Comparison of ENCODE assay signal across 16 cellular contexts in genomic region chr16:2233046-2233775, GRCh38. TPM values are rescaled to one million over a fixed set of nuclear protein-coding genes. Genes with fewer than 3 reads are reported as not detected.
DNase-seq lines count a peak whose midpoint lies in the region; ATAC-seq, FAIRE-seq and TF ChIP-seq lines count a peak whose summit lies in the region.
"Had no signal": no experiment of that assay in that cellular context is flagged by ENCODE, and none has a peak within 500 bp of the region (broad histone marks: within the 10 kb centered on the region; RNA-seq: fewer than 3 reads in every experiment).

No MANE protein-coding gene starts in this region.

- H3K79me2 ChIP-seq in GM12878 (ENCODE audit: control insufficient read depth, insufficient read depth, low read length) = no peaks in the 10 kb centered on the region

- no peaks in the 10 kb centered on the region for H3K27me3 Mint-ChIP-seq in activated T-cell treated with anti-CD3 and anti-CD28 coated beads, Interleukin-2, amount 50 U/mL, for 72 hours (ENCODE audit: low read depth)

- intact Hi-C loops in GM12878 (cut with micrococcal nuclease; ENCODE audit: unreplicated experiment) (no loop called here), posterior vena cava (cut with DNase I) (no loop called here)

- no peak for TF ChIP-seq RAD21 in GM12878 (IDR thresholded peaks at IDR 0.05; ENCODE audit: insufficient read depth, low read depth, low read length)

- TF ChIP-seq EP300 in GM12878 (IDR thresholded peaks at IDR 0.05; ENCODE audit: borderline replicate concordance in 1 of 2, control insufficient read depth in 1 of 2, low read depth in 2 of 2, low read length in 2 of 2) = no peak

- CTCF ChIA-PET in GM12878 (lab: Yijun Ruan, JAX) = no interaction called here

- no peaks in the 10 kb centered on the region for H4K20me1 ChIP-seq in GM12878 (ENCODE audit: control insufficient read depth, insufficient read depth)

- no peak for TF ChIP-seq CTCF in GM12878 (IDR thresholded peaks at IDR 0.05 in 2 of 3, conservative IDR thresholded peaks at IDR 0.05 in 1 of 3; ENCODE audit: control insufficient read depth in 2 of 3, extremely low read depth in 1 of 3, insufficient read depth in 1 of 3, low read depth in 3 of 3, low read length in 3 of 3)

- SMC1A ChIA-PET in GM12878 (lab: Charles Lee; ENCODE audit: uncharacterized antibody, unreplicated experiment) = no interaction called here

- no peak overlapping the region for H2AFZ ChIP-seq in GM12878 (ENCODE audit: control insufficient read depth, low read depth, low read length)
- H2AFZ ChIP-seq: GM23248 had no signal

- H3K27ac Mint-ChIP-seq in activated T-cell treated with anti-CD3 and anti-CD28 coated beads, Interleukin-2, amount 50 U/mL, for 72 hours = peak overlapping the region; percentile 22
- H3K27ac Mint-ChIP-seq: CD4-positive, alpha-beta T cell; IgD-negative memory B cell had no signal

- FAIRE-seq in GM12878 (lab: Jason Lieb, UNC) = no peak
- FAIRE-seq: D721Med, H54 had no signal

- peaks cover 2 to 4% of the 10 kb centered on the region in 2 donors for H3K36me3 Mint-ChIP-seq in activated T-cell treated with anti-CD3 and anti-CD28 coated beads, Interleukin-2, amount 50 U/mL, for 72 hours (ENCODE audit: insufficient read depth in 2 of 2)

- 97% methylated on average over 28 of the region's 28 CpGs for WGBS in GM12878 (ENCODE audit: insufficient coverage, insufficient replicate concordance, low lambda C conversion rate, missing lambda C conversion rate)

- no peak overlapping the region for H3K27ac ChIP-seq in GM12878 (ENCODE audit: control insufficient read depth, insufficient read depth)
- H3K27ac ChIP-seq: GM23248 had no signal

- H3K4me2 ChIP-seq in GM12878 (ENCODE audit: control insufficient read depth, insufficient read depth) = no peak overlapping the region

- DNase-seq in activated T-cell treated with anti-CD3 and anti-CD28 coated beads, Interleukin-2, amount 50 U/mL, for 72 hours = no peak
- no peak for DNase-seq in activated T-cell treated with anti-CD3 and anti-CD28 coated beads, Interleukin-2, amount 50 U/mL, for 48 hours
- DNase-seq in GM12878 (ENCODE audit: low read depth, low spot score) = no peak
- DNase-seq in posterior vena cava (ENCODE audit: low spot score) = peak; percentile 79
- DNase-seq in hippocampal formation (lab: John Stamatoyannopoulos, UW) = no peak
- no peak for DNase-seq in SW 1271 (lab: John Stamatoyannopoulos, UW)
- no peak for DNase-seq in stimulated activated naive CD4-positive, alpha-beta T cell treated with Interleukin-2 at 50 U/mL for 16 hours (lab: John Stamatoyannopoulos, UW)
- DNase-seq: ACHN; CD4-positive, alpha-beta T cell; DND-41; GF-D8; GM23248 had no signal

- no peaks in the 10 kb centered on the region for H3K4me1 Mint-ChIP-seq in activated T-cell treated with anti-CD3 and anti-CD28 coated beads, Interleukin-2, amount 50 U/mL, for 72 hours (ENCODE audit: low read depth)
- H3K4me1 Mint-ChIP-seq: IgD-negative memory B cell had no signal

- no peaks in the 10 kb centered on the region for H3K9me3 ChIP-seq in GM12878 (replicated peaks; ENCODE audit: control insufficient read depth, insufficient read depth, low read length)

- RAD21 ChIA-PET in GM12878 (lab: Charles Lee; ENCODE audit: unreplicated experiment) = no interaction called here

- peaks cover 4 to 46% of the 10 kb centered on the region in 2 experiments; a peak in 3 of 4 replicates for H3K36me3 ChIP-seq in GM12878 (ENCODE audit: control insufficient read depth in 2 of 2, insufficient read depth in 2 of 2, low read length in 1 of 2)

- no TSS peak for BruUV-seq in GM12878 (replicated peaks; lab: Mats Ljungman, UMichigan)

- no peak overlapping the region for H3K4me3 ChIP-seq in GM12878
- H3K4me3 ChIP-seq: GM23248 had no signal

- POLR2A ChIA-PET in GM12878 (lab: Charles Lee) = no interaction called here

- in situ Hi-C loops in GM12878 (cut with MboI) = no loop called here

- TF ChIP-seq POLR2A in GM19193 (IDR thresholded peaks at IDR 0.05; ENCODE audit: extremely low read depth, insufficient read depth, insufficient read length) (peak; percentile 15), GM12878 (IDR thresholded peaks at IDR 0.05; ENCODE audit: low read depth, low read length) (peak; percentile 26; the same call in 1 of the 2 replicates)

- ATAC-seq in activated T-cell treated with anti-CD3 and anti-CD28 coated beads, Interleukin-2, amount 50 U/mL, for 72 hours (replicated peaks in 1 of 2) = no peak
- no peak; the same call in 2 of the 3 replicates for ATAC-seq in GM12878

- no peak overlapping the region for H3K4me3 Mint-ChIP-seq in activated T-cell treated with anti-CD3 and anti-CD28 coated beads, Interleukin-2, amount 50 U/mL, for 72 hours
- H3K4me3 Mint-ChIP-seq: CD4-positive, alpha-beta T cell; IgD-negative memory B cell had no signal

- no peaks in the 10 kb centered on the region for H3K4me1 ChIP-seq in GM12878 (ENCODE audit: control insufficient read depth, insufficient read depth, low read length)

- no peaks in the 10 kb centered on the region for H3K9me3 Mint-ChIP-seq in activated T-cell treated with anti-CD3 and anti-CD28 coated beads, Interleukin-2, amount 50 U/mL, for 72 hours
- H3K9me3 Mint-ChIP-seq: CD4-positive, alpha-beta T cell; IgD-negative memory B cell had no signal

- no peaks in the 10 kb centered on the region for H3K27me3 ChIP-seq in GM12878 (replicated peaks in 1 of 2; ENCODE audit: control insufficient read depth in 2 of 2, insufficient read depth in 2 of 2, low read length in 1 of 2)

- no peak overlapping the region for H3K9ac ChIP-seq in GM12878 (ENCODE audit: control insufficient read depth, insufficient read depth, low read length)
- H3K9ac ChIP-seq: GM23248 had no signal

RNA-seq across cellular contexts. Expression of gene DNASE1L2, which starts 3.0 kb away (rescaled TPM):
- 1 to 10 TPM; 1.1 TPM for total RNA-seq in activated T-cell treated with anti-CD3 and anti-CD28 coated beads, Interleukin-2, amount 50 U/mL, for 72 hours
- 3.8 and 7.3 TPM in 2 replicates for total RNA-seq in GM12878 (2013; cell fraction: nucleolus; rRNA removed)
- total RNA-seq in GM12878 (2014; rRNA removed) (0.71 and 1.2 TPM in 2 replicates), GM12878 (2014; rRNA removed; fragmentation: Illumina TruSeq; extraction: Trizol) (0.22 and 0.23 TPM in 2 replicates), GM12878 (2021) (0.93 and 1.5 TPM in 2 replicates), posterior vena cava (under 1 TPM in 1 of 2 donors, not detected in 1; 0.19 TPM)
- not detected for polyA plus RNA-seq in GM12878 (2011; ENCODE audit: low read depth)
- polyA plus RNA-seq in GM12878 (2011; rRNA removed) (0.36 and 0.76 TPM in 2 replicates), GM12878 (2014; fragmentation: Illumina TruSeq; extraction: Trizol) (0.06 TPM in 1 of 2 replicates, not detected in the other), GM12878 (2014; fragmentation: Nextera tagmentation; extraction: Ambion mirVana) (under 1 TPM; 0.10 to 0.13 TPM), GM12878 (2014; rRNA removed) (0.79 and 1.7 TPM in 2 replicates), GM12878 (2016; fragmentation: Nextera tagmentation; extraction: Ambion mirVana) (under 1 TPM; 0.20 to 0.36 TPM)
- polyA plus RNA-seq in GM12878 (2011; cell fraction: cytosol; rRNA removed) = 0.88 and 2.8 TPM in 2 replicates
- polyA plus RNA-seq in GM12878 (2011; cell fraction: nucleus; rRNA removed) = 23.0 and 27.6 TPM in 2 replicates
- polyA plus RNA-seq in GM12878 (2012) = 0.26 and 0.46 TPM in 2 replicates
- polyA minus RNA-seq in GM12878 (2011; rRNA and poly(A)+ RNA removed) = 0.46 and 0.51 TPM in 2 replicates
- polyA minus RNA-seq in GM12878 (2011; cell fraction: cytosol; rRNA and poly(A)+ RNA removed) = 0.42 TPM in 1 of 2 replicates, not detected in the other
- 2.1 and 4.7 TPM in 2 replicates for polyA minus RNA-seq in GM12878 (2011; cell fraction: nucleus; rRNA and poly(A)+ RNA removed)
- total RNA-seq: GM23248 had no signal
- polyA plus RNA-seq: IgD-negative memory B cell had no signal

RNA-seq across cellular contexts. Expression of gene E4F1, which starts 9.8 kb away (rescaled TPM):
- 10 to 100 TPM; 22.1 to 24.3 TPM for total RNA-seq in activated T-cell treated with anti-CD3 and anti-CD28 coated beads, Interleukin-2, amount 50 U/mL, for 72 hours
- 52.9 and 53.6 TPM in 2 replicates for total RNA-seq in GM12878 (2013; cell fraction: nucleolus; rRNA removed)
- total RNA-seq in GM12878 (2014; rRNA removed) (26.0 and 36.5 TPM in 2 replicates), GM12878 (2014; rRNA removed; fragmentation: Illumina TruSeq; extraction: Trizol) (6.0 and 6.9 TPM in 2 replicates), GM12878 (2021) (27.8 and 33.2 TPM in 2 replicates), posterior vena cava (10 to 100 TPM; 15.5 to 19.3 TPM)
- polyA plus RNA-seq in GM12878 (2011; ENCODE audit: low read depth) = 3.8 TPM
- polyA plus RNA-seq in GM12878 (2011; rRNA removed) (3.1 and 10.8 TPM in 2 replicates), GM12878 (2014; fragmentation: Illumina TruSeq; extraction: Trizol) (0.32 and 2.3 TPM in 2 replicates), GM12878 (2014; fragmentation: Nextera tagmentation; extraction: Ambion mirVana) (1 to 10 TPM in 1 of 2 experiments, under 1 TPM in 1; 0.23 to 2.1 TPM), GM12878 (2014; rRNA removed) (26.7 and 34.0 TPM in 2 replicates), GM12878 (2016; fragmentation: Nextera tagmentation; extraction: Ambion mirVana) (10 to 100 TPM; 18.2 to 25.6 TPM)
- 11.5 and 28.4 TPM in 2 replicates for polyA plus RNA-seq in GM12878 (2011; cell fraction: cytosol; rRNA removed)
- polyA plus RNA-seq in GM12878 (2011; cell fraction: nucleus; rRNA removed) = 140 and 186 TPM in 2 replicates
- polyA plus RNA-seq in GM12878 (2012) = 14.9 and 18.6 TPM in 2 replicates
- 6.8 and 16.1 TPM in 2 replicates for polyA minus RNA-seq in GM12878 (2011; rRNA and poly(A)+ RNA removed)
- 7.1 and 8.9 TPM in 2 replicates for polyA minus RNA-seq in GM12878 (2011; cell fraction: cytosol; rRNA and poly(A)+ RNA removed)
- polyA minus RNA-seq in GM12878 (2011; cell fraction: nucleus; rRNA and poly(A)+ RNA removed) = 28.9 and 32.5 TPM in 2 replicates

RNA-seq across cellular contexts. Expression of gene ECI1, which starts 18.2 kb away (rescaled TPM):
- total RNA-seq in activated T-cell treated with anti-CD3 and anti-CD28 coated beads, Interleukin-2, amount 50 U/mL, for 72 hours = 100 to 1,000 TPM; 101 to 102 TPM
- 37.8 and 39.2 TPM in 2 replicates for total RNA-seq in GM12878 (2013; cell fraction: nucleolus; rRNA removed)
- total RNA-seq in GM12878 (2014; rRNA removed) (40.3 and 55.7 TPM in 2 replicates), GM12878 (2014; rRNA removed; fragmentation: Illumina TruSeq; extraction: Trizol) (12.7 and 13.5 TPM in 2 replicates), GM12878 (2021) (61.0 and 62.1 TPM in 2 replicates), posterior vena cava (10 to 100 TPM; 30.2 to 31.9 TPM)
- polyA plus RNA-seq in GM12878 (2011; ENCODE audit: low read depth) = 7.1 TPM
- polyA plus RNA-seq in GM12878 (2011; rRNA removed) (18.1 and 35.8 TPM in 2 replicates), GM12878 (2014; fragmentation: Illumina TruSeq; extraction: Trizol) (1.7 and 7.2 TPM in 2 replicates), GM12878 (2014; fragmentation: Nextera tagmentation; extraction: Ambion mirVana) (10 to 100 TPM in 1 of 2 experiments, 1 to 10 TPM in 1; 2.2 to 13.8 TPM), GM12878 (2014; rRNA removed) (65.2 and 71.9 TPM in 2 replicates), GM12878 (2016; fragmentation: Nextera tagmentation; extraction: Ambion mirVana) (10 to 100 TPM; 12.7 to 82.1 TPM)
- polyA plus RNA-seq in GM12878 (2011; cell fraction: cytosol; rRNA removed) = 51.3 and 89.5 TPM in 2 replicates
- polyA plus RNA-seq in GM12878 (2011; cell fraction: nucleus; rRNA removed) = 55.2 and 55.6 TPM in 2 replicates
- 32.4 and 36.2 TPM in 2 replicates for polyA plus RNA-seq in GM12878 (2012)
- 6.6 and 22.3 TPM in 2 replicates for polyA minus RNA-seq in GM12878 (2011; rRNA and poly(A)+ RNA removed)
- 14.2 and 17.0 TPM in 2 replicates for polyA minus RNA-seq in GM12878 (2011; cell fraction: cytosol; rRNA and poly(A)+ RNA removed)
- 11.7 and 20.1 TPM in 2 replicates for polyA minus RNA-seq in GM12878 (2011; cell fraction: nucleus; rRNA and poly(A)+ RNA removed)

RNA-seq across cellular contexts. Expression of gene PGP, which starts 18.6 kb away (rescaled TPM):
- 10 to 100 TPM; 12.1 to 12.6 TPM for total RNA-seq in activated T-cell treated with anti-CD3 and anti-CD28 coated beads, Interleukin-2, amount 50 U/mL, for 72 hours
- total RNA-seq in GM12878 (2013; cell fraction: nucleolus; rRNA removed) = 13.3 and 13.5 TPM in 2 replicates
- total RNA-seq in GM12878 (2014; rRNA removed) = 22.4 and 25.4 TPM in 2 replicates
- 9.4 and 10.8 TPM in 2 replicates for total RNA-seq in GM12878 (2014; rRNA removed; fragmentation: Illumina TruSeq; extraction: Trizol)
- total RNA-seq in GM12878 (2021) = 25.7 and 26.1 TPM in 2 replicates
- polyA plus RNA-seq in GM12878 (2011; ENCODE audit: low read depth) = 2.5 TPM
- polyA plus RNA-seq in GM12878 (2011; rRNA removed) = 4.1 and 6.4 TPM in 2 replicates
- 7.4 and 14.2 TPM in 2 replicates for polyA plus RNA-seq in GM12878 (2011; cell fraction: cytosol; rRNA removed)
- polyA plus RNA-seq in GM12878 (2011; cell fraction: nucleus; rRNA removed) = 26.4 and 33.0 TPM in 2 replicates
- 7.3 and 9.3 TPM in 2 replicates for polyA plus RNA-seq in GM12878 (2012)
- polyA plus RNA-seq in GM12878 (2014; fragmentation: Illumina TruSeq; extraction: Trizol) = 2.2 and 5.6 TPM in 2 replicates
- 1 to 10 TPM in 1 of 2 experiments, under 1 TPM in 1; 0.42 to 5.0 TPM for polyA plus RNA-seq in GM12878 (2014; fragmentation: Nextera tagmentation; extraction: Ambion mirVana)
- polyA plus RNA-seq in GM12878 (2014; rRNA removed) = 28.0 and 34.9 TPM in 2 replicates
- 10 to 100 TPM; 13.4 to 25.4 TPM for polyA plus RNA-seq in GM12878 (2016; fragmentation: Nextera tagmentation; extraction: Ambion mirVana)
- 3.1 and 5.9 TPM in 2 replicates for polyA minus RNA-seq in GM12878 (2011; rRNA and poly(A)+ RNA removed)
- polyA minus RNA-seq in GM12878 (2011; cell fraction: cytosol; rRNA and poly(A)+ RNA removed) = 4.1 and 5.5 TPM in 2 replicates
- 9.1 and 16.8 TPM in 2 replicates for polyA minus RNA-seq in GM12878 (2011; cell fraction: nucleus; rRNA and poly(A)+ RNA removed)
- total RNA-seq in posterior vena cava = 1 to 10 TPM; 7.2 to 8.4 TPM

RNA-seq across cellular contexts. Expression of gene BRICD5, which starts 22.5 kb away (rescaled TPM):
- 10 to 100 TPM; 12.8 to 14.4 TPM for total RNA-seq in activated T-cell treated with anti-CD3 and anti-CD28 coated beads, Interleukin-2, amount 50 U/mL, for 72 hours
- 4.3 and 6.3 TPM in 2 replicates for total RNA-seq in GM12878 (2013; cell fraction: nucleolus; rRNA removed)
- total RNA-seq in GM12878 (2014; rRNA removed) = 9.1 and 9.6 TPM in 2 replicates
- total RNA-seq in GM12878 (2014; rRNA removed; fragmentation: Illumina TruSeq; extraction: Trizol) = 1.5 and 2.7 TPM in 2 replicates
- 5.3 and 5.8 TPM in 2 replicates for total RNA-seq in GM12878 (2021)
- 0.43 TPM for polyA plus RNA-seq in GM12878 (2011; ENCODE audit: low read depth)
- 0.66 and 1.5 TPM in 2 replicates for polyA plus RNA-seq in GM12878 (2011; rRNA removed)
- 1.2 and 9.8 TPM in 2 replicates for polyA plus RNA-seq in GM12878 (2011; cell fraction: cytosol; rRNA removed)
- 34.9 and 41.5 TPM in 2 replicates for polyA plus RNA-seq in GM12878 (2011; cell fraction: nucleus; rRNA removed)
- 4.2 and 7.4 TPM in 2 replicates for polyA plus RNA-seq in GM12878 (2012)
- 1.5 TPM in 1 of 2 replicates, not detected in the other for polyA plus RNA-seq in GM12878 (2014; fragmentation: Illumina TruSeq; extraction: Trizol)
- under 1 TPM in 1 of 2 experiments, not detected in 1; 0.58 TPM for polyA plus RNA-seq in GM12878 (2014; fragmentation: Nextera tagmentation; extraction: Ambion mirVana)
- 7.5 and 11.6 TPM in 2 replicates for polyA plus RNA-seq in GM12878 (2014; rRNA removed)
- 1 to 10 TPM in 1 of 2 experiments, under 1 TPM in 1; 0.84 to 1.1 TPM for polyA plus RNA-seq in GM12878 (2016; fragmentation: Nextera tagmentation; extraction: Ambion mirVana)
- 0.44 and 1.7 TPM in 2 replicates for polyA minus RNA-seq in GM12878 (2011; rRNA and poly(A)+ RNA removed)
- 2.4 and 4.0 TPM in 2 replicates for polyA minus RNA-seq in GM12878 (2011; cell fraction: cytosol; rRNA and poly(A)+ RNA removed)
- 5.4 and 10.9 TPM in 2 replicates for polyA minus RNA-seq in GM12878 (2011; cell fraction: nucleus; rRNA and poly(A)+ RNA removed)
- total RNA-seq in posterior vena cava = 1 to 10 TPM; 2.1 to 2.6 TPM
